Comparison of ENCODE assay signal across 33 cellular contexts in genomic region chr18:7593194-7593819, GRCh38.
"Had no signal": no experiment of that assay in that cellular context is flagged by ENCODE, and none has a peak within 500 bp of the region (broad histone marks: within the 10 kb centered on the region; RNA-seq: fewer than 3 reads in every experiment).

No MANE protein-coding gene starts in this region.

- H3K27ac ChIP-seq: esophagus squamous epithelium, lower lobe of right lung, neutrophil, prostate gland, sigmoid colon, thoracic aorta, vagina, VCaP had no signal

- ATAC-seq: activated CD4-positive, CD25-positive, alpha-beta regulatory T cell treated with anti-CD3 and anti-CD28 coated beads, Interleukin-2, amount 50 U/mL, for 24 hours; activated T-helper 17 cell treated with anti-CD3 and anti-CD28 coated beads, Interleukin-2, amount 50 U/mL, for 72 hours; left lobe of liver; lower lobe of right lung; mucosa of descending colon; natural killer cell treated with Interleukin-12 subunit alpha and Interleukin-12 subunit beta and Interleukin-15 and Interleukin-18, amount 100 ng/mL, for 72 hours; stimulated activated effector memory CD8-positive, alpha-beta T cell treated with anti-CD3 and anti-CD28 coated beads, Interleukin-12 subunit alpha, Interleukin-12 subunit beta, amount 100 ng/mL, for 72 hours had no signal

- H3K27me3 Mint-ChIP-seq: activated CD4-positive, alpha-beta memory T cell treated with anti-CD3 and anti-CD28 coated beads for 36 hours; activated T-cell treated with anti-CD3 and anti-CD28 coated beads, Interleukin-2, amount 50 U/mL, for 24 hours; central memory CD8-positive, alpha-beta T cell; dendritic cell treated with granulocyte-macrophage colony-stimulating factor and Interleukin-4, amounts not matched to agents 40 ng/mL and 50 ng/mL, for 4 days; natural killer cell treated with Interleukin-12 subunit alpha and Interleukin-12 subunit beta and Interleukin-15 and Interleukin-18, amount 100 ng/mL, for 72 hours; stimulated activated naive CD8-positive, alpha-beta T cell treated with anti-CD3 and anti-CD28 coated beads, Interleukin-15, Interleukin-2, amounts not matched to agents 100 ng/mL and 50 ng/mL, for 24 hours had no signal

- H3K27ac Mint-ChIP-seq: activated CD4-positive, alpha-beta memory T cell treated with anti-CD3 and anti-CD28 coated beads for 36 hours; activated naive CD8-positive, alpha-beta T cell; activated T-cell treated with anti-CD3 and anti-CD28 coated beads, Interleukin-2, amount 50 U/mL, for 24 hours; activated T-helper 17 cell treated with anti-CD3 and anti-CD28 coated beads, Interleukin-2, amount 50 U/mL, for 72 hours; dendritic cell treated with granulocyte-macrophage colony-stimulating factor and Interleukin-4, amounts not matched to agents 40 ng/mL and 50 ng/mL, for 4 days; natural killer cell treated with Interleukin-12 subunit alpha and Interleukin-12 subunit beta and Interleukin-15 and Interleukin-18, amount 100 ng/mL, for 72 hours; stimulated activated effector memory CD8-positive, alpha-beta T cell treated with anti-CD3 and anti-CD28 coated beads, Interleukin-12 subunit alpha, Interleukin-12 subunit beta, amount 100 ng/mL, for 72 hours; stimulated activated naive CD8-positive, alpha-beta T cell treated with anti-CD3 and anti-CD28 coated beads, Interleukin-15, Interleukin-2, amounts not matched to agents 100 ng/mL and 50 ng/mL, for 24 hours; T-helper 1 cell treated with Interleukin-12 subunit alpha and Interleukin-12 subunit beta and Interleukin-4 antibody, amounts not matched to agents 30 μg/mL and 1 μg/mL, for 36 hours; type B pancreatic cell had no signal

- H3K27me3 ChIP-seq: esophagus squamous epithelium, heart right ventricle, neutrophil, sigmoid colon, vagina had no signal

- H3K9me3 ChIP-seq: esophagus squamous epithelium, heart right ventricle, lower lobe of right lung, mucosa of descending colon, neutrophil, prostate gland, sigmoid colon, thoracic aorta, vagina had no signal

- H3K4me1 Mint-ChIP-seq: central memory CD8-positive, alpha-beta T cell; stimulated activated effector memory CD8-positive, alpha-beta T cell treated with anti-CD3 and anti-CD28 coated beads, Interleukin-12 subunit alpha, Interleukin-12 subunit beta, amount 100 ng/mL, for 72 hours had no signal

- H3K36me3 ChIP-seq: esophagus squamous epithelium, heart right ventricle, lower lobe of right lung, neutrophil, prostate gland, sigmoid colon, thoracic aorta, vagina had no signal

- H3K4me3 ChIP-seq: esophagus squamous epithelium, heart right ventricle, lower lobe of right lung, mucosa of descending colon, prostate gland, sigmoid colon, thoracic aorta, vagina had no signal

- DNase-seq: activated CD4-positive, alpha-beta memory T cell treated with anti-CD3 and anti-CD28 coated beads for 36 hours; activated CD4-positive, alpha-beta T cell treated with anti-CD3 and anti-CD28 coated beads for 48 hours; activated CD8-positive, alpha-beta memory T cell treated with anti-CD3 and anti-CD28 coated beads, Interleukin-2, amount 50 U/mL, for 48 hours; activated T-cell treated with anti-CD3 and anti-CD28 coated beads, Interleukin-2, amount 50 U/mL, for 24 hours; anterior cingulate cortex; esophagus squamous epithelium; foreskin melanocyte; heart right ventricle; kidney glomerular epithelial cell; lower lobe of right lung; mucosa of descending colon; sigmoid colon; small intestine; stimulated activated CD4-positive, alpha-beta T cell treated with anti-CD3 and anti-CD28 coated beads, Interleukin-4, amount 100 ng/mL, for 24 hours; T-helper 9 cell had no signal

- FAIRE-seq: bronchial epithelial cell, small intestine, TTC549 had no signal

- H3K4me3 Mint-ChIP-seq: activated CD4-positive, alpha-beta memory T cell treated with anti-CD3 and anti-CD28 coated beads for 36 hours; activated naive CD8-positive, alpha-beta T cell; activated T-cell treated with anti-CD3 and anti-CD28 coated beads, Interleukin-2, amount 50 U/mL, for 24 hours; activated T-helper 17 cell treated with anti-CD3 and anti-CD28 coated beads, Interleukin-2, amount 50 U/mL, for 72 hours; central memory CD8-positive, alpha-beta T cell; dendritic cell treated with granulocyte-macrophage colony-stimulating factor and Interleukin-4, amounts not matched to agents 40 ng/mL and 50 ng/mL, for 4 days; natural killer cell treated with Interleukin-12 subunit alpha and Interleukin-12 subunit beta and Interleukin-15 and Interleukin-18, amount 100 ng/mL, for 72 hours; stimulated activated effector memory CD8-positive, alpha-beta T cell treated with anti-CD3 and anti-CD28 coated beads, Interleukin-12 subunit alpha, Interleukin-12 subunit beta, amount 100 ng/mL, for 72 hours; stimulated activated naive CD8-positive, alpha-beta T cell treated with anti-CD3 and anti-CD28 coated beads, Interleukin-15, Interleukin-2, amounts not matched to agents 100 ng/mL and 50 ng/mL, for 24 hours; T-helper 1 cell treated with Interleukin-12 subunit alpha and Interleukin-12 subunit beta and Interleukin-4 antibody, amounts not matched to agents 30 μg/mL and 1 μg/mL, for 36 hours; type B pancreatic cell had no signal

- H3K9me3 Mint-ChIP-seq: activated CD4-positive, alpha-beta memory T cell treated with anti-CD3 and anti-CD28 coated beads for 36 hours; activated T-cell treated with anti-CD3 and anti-CD28 coated beads, Interleukin-2, amount 50 U/mL, for 24 hours; activated T-helper 17 cell treated with anti-CD3 and anti-CD28 coated beads, Interleukin-2, amount 50 U/mL, for 72 hours; central memory CD8-positive, alpha-beta T cell; dendritic cell treated with granulocyte-macrophage colony-stimulating factor and Interleukin-4, amounts not matched to agents 40 ng/mL and 50 ng/mL, for 4 days; natural killer cell treated with Interleukin-12 subunit alpha and Interleukin-12 subunit beta and Interleukin-15 and Interleukin-18, amount 100 ng/mL, for 72 hours; stimulated activated naive CD8-positive, alpha-beta T cell treated with anti-CD3 and anti-CD28 coated beads, Interleukin-15, Interleukin-2, amounts not matched to agents 100 ng/mL and 50 ng/mL, for 24 hours; T-helper 1 cell treated with Interleukin-12 subunit alpha and Interleukin-12 subunit beta and Interleukin-4 antibody, amounts not matched to agents 30 μg/mL and 1 μg/mL, for 36 hours; type B pancreatic cell had no signal

- H3K36me3 Mint-ChIP-seq: activated CD4-positive, alpha-beta memory T cell treated with anti-CD3 and anti-CD28 coated beads for 36 hours; activated naive CD8-positive, alpha-beta T cell; natural killer cell treated with Interleukin-12 subunit alpha and Interleukin-12 subunit beta and Interleukin-15 and Interleukin-18, amount 100 ng/mL, for 72 hours; stimulated activated effector memory CD8-positive, alpha-beta T cell treated with anti-CD3 and anti-CD28 coated beads, Interleukin-12 subunit alpha, Interleukin-12 subunit beta, amount 100 ng/mL, for 72 hours; type B pancreatic cell had no signal
